9 cellular contexts compared by ENCODE assay signal in genomic region chr1:110341146-110341871, GRCh38. TPM values are rescaled to one million over a fixed set of nuclear protein-coding genes. Genes with fewer than 3 reads are reported as not detected.
DNase-seq lines count a peak whose midpoint lies in the region; ATAC-seq and TF ChIP-seq lines count a peak whose summit lies in the region.
"Had no signal": no experiment of that assay in that cellular context is flagged by ENCODE, and none has a peak within 500 bp of the region (broad histone marks: within the 10 kb centered on the region; RNA-seq: fewer than 3 reads in every experiment).

No MANE protein-coding gene starts in this region.

- no peak for ATAC-seq in gastrocnemius medialis
- ATAC-seq in activated T-helper 17 cell treated with anti-CD3 and anti-CD28 coated beads, Interleukin-2, amount 50 U/mL, for 72 hours (replicated peaks) = no peak

- intact Hi-C loops in activated CD4-positive, alpha-beta T cell treated with anti-CD3 and anti-CD28 coated beads, Interleukin-2, amount 10 ng/mL, durations not matched to agents 24 days and 14 days (cut with micrococcal nuclease) = no loop called here
- intact Hi-C loops in gastrocnemius medialis (cut with DNase I; ENCODE audit: low total_unique reads) = no loop called here

- H3K27me3 Mint-ChIP-seq in activated CD4-positive, alpha-beta T cell treated with anti-CD3 and anti-CD28 coated beads, Interleukin-2, amount 10 ng/mL, durations not matched to agents 24 days and 14 days = no peaks in the 10 kb centered on the region
- no peaks in the 10 kb centered on the region for H3K27me3 Mint-ChIP-seq in activated T-helper 17 cell treated with anti-CD3 and anti-CD28 coated beads, Interleukin-2, amount 50 U/mL, for 72 hours

- H3K4me3 ChIP-seq in epithelial cell of proximal tubule (ENCODE audit: low read depth, low read length) = peak overlapping the region; percentile 95
- H3K4me3 ChIP-seq in gastrocnemius medialis = peak overlapping the region in 3 of 4 donors; percentile 78 to 88 (median 80)

- TF ChIP-seq POLR2A in gastrocnemius medialis (IDR thresholded peaks at IDR 0.05) = no peak

- H3K36me3 ChIP-seq in gastrocnemius medialis = peaks cover 0 to 5% of the 10 kb centered on the region in 2 donors

- no peaks in the 10 kb centered on the region for H3K9me3 Mint-ChIP-seq in activated CD4-positive, alpha-beta T cell treated with anti-CD3 and anti-CD28 coated beads, Interleukin-2, amount 10 ng/mL, durations not matched to agents 24 days and 14 days
- no peaks in the 10 kb centered on the region for H3K9me3 Mint-ChIP-seq in activated T-helper 17 cell treated with anti-CD3 and anti-CD28 coated beads, Interleukin-2, amount 50 U/mL, for 72 hours

- TF ChIP-seq CTCF in epithelial cell of proximal tubule (conservative IDR thresholded peaks at IDR 0.05; ENCODE audit: low read depth, low read length) (no peak), gastrocnemius medialis (IDR thresholded peaks at IDR 0.05 in 4 of 5, conservative IDR thresholded peaks at IDR 0.05 in 1 of 5) (no peak)

- H3K36me3 Mint-ChIP-seq in activated CD4-positive, alpha-beta T cell treated with anti-CD3 and anti-CD28 coated beads, Interleukin-2, amount 10 ng/mL, durations not matched to agents 24 days and 14 days (ENCODE audit: low read depth) = peaks cover 54% of the 10 kb centered on the region
- H3K36me3 Mint-ChIP-seq in activated T-helper 17 cell treated with anti-CD3 and anti-CD28 coated beads, Interleukin-2, amount 50 U/mL, for 72 hours (ENCODE audit: low read depth) = peaks cover 5% of the 10 kb centered on the region

- no peak overlapping the region for H3K4me3 Mint-ChIP-seq in activated CD4-positive, alpha-beta T cell treated with anti-CD3 and anti-CD28 coated beads, Interleukin-2, amount 10 ng/mL, durations not matched to agents 24 days and 14 days
- H3K4me3 Mint-ChIP-seq in activated T-helper 17 cell treated with anti-CD3 and anti-CD28 coated beads, Interleukin-2, amount 50 U/mL, for 72 hours = no peak overlapping the region

- H3K4me1 ChIP-seq in gastrocnemius medialis = peaks cover 69% of the 10 kb centered on the region in 2 donors

- peaks cover 66% of the 10 kb centered on the region for H3K4me1 Mint-ChIP-seq in activated CD4-positive, alpha-beta T cell treated with anti-CD3 and anti-CD28 coated beads, Interleukin-2, amount 10 ng/mL, durations not matched to agents 24 days and 14 days
- peaks cover 35% of the 10 kb centered on the region for H3K4me1 Mint-ChIP-seq in activated T-helper 17 cell treated with anti-CD3 and anti-CD28 coated beads, Interleukin-2, amount 50 U/mL, for 72 hours

- H3K27ac ChIP-seq in gastrocnemius medialis = peak overlapping the region; percentile 93 to 99 (median 96)

- DNase-seq in activated CD4-positive, alpha-beta T cell treated with anti-CD3 and anti-CD28 coated beads, Interleukin-2, amount 10 ng/mL, durations not matched to agents 24 days and 14 days = no peak
- no peak for DNase-seq in activated CD4-positive, alpha-beta T cell treated with anti-CD3 and anti-CD28 coated beads, Interleukin-2, amount 50 U/mL, for 1 hour
- DNase-seq in NCI-H526 (lab: John Stamatoyannopoulos, UW) (peak; percentile 26 to 62), epithelial cell of proximal tubule (ENCODE audit: low read depth) (no peak), gastrocnemius medialis (no peak), anterior cingulate cortex (lab: John Stamatoyannopoulos, UW) (no peak)
- no peak for DNase-seq in stimulated activated CD4-positive, alpha-beta T cell treated with anti-CD3 and anti-CD28 coated beads, Interleukin-15, amount 100 ng/mL, for 24 hours
- DNase-seq: retina had no signal

- peak overlapping the region; percentile 10 for H3K27ac Mint-ChIP-seq in activated CD4-positive, alpha-beta T cell treated with anti-CD3 and anti-CD28 coated beads, Interleukin-2, amount 10 ng/mL, durations not matched to agents 24 days and 14 days
- no peak overlapping the region for H3K27ac Mint-ChIP-seq in activated T-helper 17 cell treated with anti-CD3 and anti-CD28 coated beads, Interleukin-2, amount 50 U/mL, for 72 hours

- no peaks in the 10 kb centered on the region for H3K27me3 ChIP-seq in gastrocnemius medialis

- H3K9me3 ChIP-seq in gastrocnemius medialis = no peaks in the 10 kb centered on the region

- in situ Hi-C loops in gastrocnemius medialis (cut with MboI; ENCODE audit: low sequenced_read_pairs in 4 of 4) = loop anchor here in 3 of 4 donors (5.0 to 25.0 kb wide), 3 partner anchors 61 to 304 kb away; partner anchors contain the start of genes LAMTOR5 (in 1 of the 3) and STRIP1 (in 1 of the 3)

RNA-seq across cellular contexts. Expression of gene RBM15, which starts 2.1 kb away (rescaled TPM):
- total RNA-seq in activated CD4-positive, alpha-beta T cell treated with anti-CD3 and anti-CD28 coated beads, Interleukin-2, amount 10 ng/mL, durations not matched to agents 24 days and 14 days = 55.6 and 57.1 TPM in 2 replicates
- 19.9 and 24.2 TPM in 2 replicates for total RNA-seq in epithelial cell of proximal tubule
- total RNA-seq in gastrocnemius medialis = 10 to 100 TPM; 27.8 to 44.9 (median 30.2) TPM
- total RNA-seq in activated T-helper 17 cell treated with anti-CD3 and anti-CD28 coated beads, Interleukin-2, amount 50 U/mL, for 72 hours = 10 to 100 TPM; 61.8 to 86.2 TPM

RNA-seq across cellular contexts. Expression of gene SLC16A4, which starts 49.5 kb away (rescaled TPM):
- 0.43 and 0.44 TPM in 2 replicates for total RNA-seq in activated CD4-positive, alpha-beta T cell treated with anti-CD3 and anti-CD28 coated beads, Interleukin-2, amount 10 ng/mL, durations not matched to agents 24 days and 14 days
- total RNA-seq in epithelial cell of proximal tubule (9.2 and 12.4 TPM in 2 replicates), gastrocnemius medialis (1 to 10 TPM; 1.2 to 3.5 (median 2.9) TPM)
- total RNA-seq in activated T-helper 17 cell treated with anti-CD3 and anti-CD28 coated beads, Interleukin-2, amount 50 U/mL, for 72 hours = under 1 TPM; 0.19 to 0.58 TPM

Comparison
In these comparisons a context has a peak if more than half of its experiments do, and no peak if none do; other contexts are left out.
1. DNase-seq: peak in NCI-H526 (2 of 2); none in activated CD4-positive, alpha-beta T cell treated with anti-CD3 and anti-CD28 coated beads, Interleukin-2, amount 10 ng/mL, durations not matched to agents 24 days and 14 days (single experiment), activated CD4-positive, alpha-beta T cell treated with anti-CD3 and anti-CD28 coated beads, Interleukin-2, amount 50 U/mL, for 1 hour (single experiment), epithelial cell of proximal tubule (single experiment), gastrocnemius medialis (0 of 2), anterior cingulate cortex (0 of 58) and stimulated activated CD4-positive, alpha-beta T cell treated with anti-CD3 and anti-CD28 coated beads, Interleukin-15, amount 100 ng/mL, for 24 hours (single experiment).